Comparison of ENCODE assay signal across 35 cellular contexts in the genomic region with DNA sequence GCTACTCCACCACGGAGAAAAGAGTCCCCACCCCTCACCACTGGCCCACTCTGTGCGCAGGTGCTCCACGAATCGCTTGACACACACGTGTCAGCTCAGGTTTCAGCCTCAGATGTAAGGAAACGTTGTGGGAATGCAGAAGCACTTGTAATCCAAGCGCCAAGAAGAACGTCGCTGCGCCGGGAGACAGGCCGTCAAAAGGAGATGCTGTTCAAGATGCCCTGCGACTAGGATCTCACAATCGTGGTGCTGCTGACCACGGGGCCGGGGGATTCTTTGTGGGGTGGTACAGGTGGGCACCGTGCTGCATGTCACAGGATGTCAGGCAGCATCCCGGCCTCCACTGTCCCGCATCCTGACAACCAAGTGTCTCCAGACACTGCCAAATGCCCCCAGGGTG. TPM values are rescaled to one million over a fixed set of nuclear protein-coding genes. Genes with fewer than 3 reads are reported as not detected.
"Had no signal": no experiment of that assay in that cellular context is flagged by ENCODE, and none has a peak within 500 bp of the region (broad histone marks: within the 10 kb centered on the region; RNA-seq: fewer than 3 reads in every experiment).

No MANE protein-coding gene starts in this region.

- ATAC-seq: activated CD4-positive, alpha-beta T cell treated with anti-CD3 and anti-CD28 coated beads for 36 hours; activated CD8-positive, alpha-beta memory T cell treated with anti-CD3 and anti-CD28 coated beads, Interleukin-2, amount 10 ng/mL, durations not matched to agents 7 days and 5 days; activated CD8-positive, alpha-beta T cell treated with anti-CD3 and anti-CD28 coated beads, Interleukin-2, amount 10 ng/mL, durations not matched to agents 7 days and 5 days; activated naive CD8-positive, alpha-beta T cell treated with anti-CD3 and anti-CD28 coated beads, Interleukin-2, amount 50 U/mL, for 24 hours; body of pancreas; gastroesophageal sphincter; T-cell had no signal

- H3K4me1 ChIP-seq: colonic mucosa, esophagus squamous epithelium, gastroesophageal sphincter had no signal

- H3K36me3 ChIP-seq: colonic mucosa had no signal

- DNase-seq: activated CD4-positive, alpha-beta memory T cell treated with anti-CD3 and anti-CD28 coated beads for 36 hours; activated CD4-positive, alpha-beta T cell treated with anti-CD3 and anti-CD28 coated beads for 36 hours; activated CD4-positive, alpha-beta T cell treated with anti-CD3 and anti-CD28 coated beads, Interleukin-2, amount 10 ng/mL, durations not matched to agents 24 days and 14 days; activated CD4-positive, CD25-positive, alpha-beta regulatory T cell; activated CD4-positive, CD25-positive, alpha-beta regulatory T cell treated with anti-CD3 and anti-CD28 coated beads, Interleukin-2, amount 50 U/mL, for 72 hours; activated CD8-positive, alpha-beta memory T cell treated with anti-CD3 and anti-CD28 coated beads, Interleukin-2, amount 10 ng/mL, durations not matched to agents 7 days and 5 days; activated CD8-positive, alpha-beta memory T cell treated with anti-CD3 and anti-CD28 coated beads, Interleukin-2, amount 50 U/mL, for 4 hours; activated CD8-positive, alpha-beta T cell treated with anti-CD3 and anti-CD28 coated beads, Interleukin-2, amount 10 ng/mL, durations not matched to agents 7 days and 5 days; activated effector memory CD4-positive, alpha-beta T cell treated with anti-CD3 and anti-CD28 coated beads, Interleukin-2, amount 50 U/mL, for 16 hours; activated naive CD4-positive, alpha-beta T cell treated with anti-CD3 and anti-CD28 coated beads for 36 hours; activated naive CD8-positive, alpha-beta T cell treated with anti-CD3 and anti-CD28 coated beads for 36 hours; activated naive CD8-positive, alpha-beta T cell treated with anti-CD3 and anti-CD28 coated beads, Interleukin-2, amount 50 U/mL, for 24 hours; activated T-cell treated with anti-CD3 and anti-CD28 coated beads, Interleukin-2, amount 50 U/mL, for 1 hour; activated T-cell treated with anti-CD3 and anti-CD28 coated beads, Interleukin-2, amount 50 U/mL, for 48 hours; amygdala; aorta; body of pancreas; central memory CD4-positive, alpha-beta T cell; cerebellar nuclear complex; colonic mucosa; effector CD8-positive, alpha-beta T cell; esophagus squamous epithelium; foreskin melanocyte; T-cell; T1000 had no signal

- H3K9me3 ChIP-seq: adrenal gland, body of pancreas, colonic mucosa, esophagus squamous epithelium, gastroesophageal sphincter had no signal

- H3K27me3 ChIP-seq: adrenal gland, body of pancreas, colonic mucosa, esophagus squamous epithelium, gastroesophageal sphincter had no signal

- H3K27ac ChIP-seq: adrenal gland, body of pancreas, colonic mucosa, epithelial cell of prostate, esophagus squamous epithelium, gastroesophageal sphincter had no signal

- H3K4me3 ChIP-seq: adrenal gland, body of pancreas, colonic mucosa, esophagus squamous epithelium, gastroesophageal sphincter had no signal

RNA-seq across cellular contexts. Expression of a gene that starts 16.9 kb away (rescaled TPM):
- total RNA-seq: activated CD4-positive, alpha-beta memory T cell treated with anti-CD3 and anti-CD28 coated beads for 36 hours; activated CD4-positive, alpha-beta T cell treated with anti-CD3 and anti-CD28 coated beads for 36 hours; activated CD4-positive, alpha-beta T cell treated with anti-CD3 and anti-CD28 coated beads, Interleukin-2, amount 10 ng/mL, durations not matched to agents 24 days and 14 days; activated CD8-positive, alpha-beta memory T cell treated with anti-CD3 and anti-CD28 coated beads for 36 hours; activated CD8-positive, alpha-beta memory T cell treated with anti-CD3 and anti-CD28 coated beads, Interleukin-2, amount 10 ng/mL, durations not matched to agents 7 days and 5 days; activated CD8-positive, alpha-beta T cell treated with anti-CD3 and anti-CD28 coated beads, Interleukin-2, amount 10 ng/mL, durations not matched to agents 7 days and 5 days; activated naive CD4-positive, alpha-beta T cell treated with anti-CD3 and anti-CD28 coated beads for 36 hours; activated naive CD8-positive, alpha-beta T cell treated with anti-CD3 and anti-CD28 coated beads for 36 hours; activated T-helper 1 cell treated with anti-CD3 and anti-CD28 coated beads, Interleukin-12 subunit alpha, Interleukin-12 subunit beta, Interleukin-2, Interleukin-4 antibody, amounts not matched to agents 30 ng/mL and 10 ng/mL and 1 ng/mL, durations not matched to agents 14 hours and 24 hours and 36 hours; activated T-helper 2 cell treated with anti-CD3 and anti-CD28 coated beads, Interferon-gamma antibody, Interleukin-2, Interleukin-4, amounts not matched to agents 10 μg/mL and 5 μg/mL and 100 μg/mL, durations not matched to agents 14 hours and 24 hours and 36 hours; dermis microvascular lymphatic vessel endothelial cell; endothelial cell of umbilical vein; fibroblast of lung; fibroblast of villous mesenchyme had no signal
- polyA plus RNA-seq: endothelial cell of umbilical vein, fibroblast of lung had no signal
